Comparison of ENCODE assay signal across 24 cellular contexts in the genomic region with DNA sequence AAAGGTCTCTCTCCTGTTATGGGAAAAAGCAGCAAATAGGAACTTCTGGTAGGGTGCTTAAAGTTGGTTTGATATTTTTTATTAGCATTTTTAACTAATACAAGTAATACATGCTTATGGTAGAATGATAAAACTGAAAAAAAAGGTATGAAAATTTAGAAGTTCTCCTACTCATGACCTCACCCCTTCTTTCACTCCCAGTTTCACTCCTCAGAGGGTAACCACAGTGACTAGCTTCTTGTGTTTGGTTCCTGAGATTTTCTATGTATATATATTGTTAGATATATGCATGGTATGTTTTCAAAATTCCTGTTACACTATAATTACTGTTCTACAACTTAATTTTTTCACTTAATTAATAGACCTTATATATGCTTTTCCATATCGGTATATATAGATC.
DNase-seq lines count a peak whose midpoint lies in the region; ATAC-seq and FAIRE-seq lines count a peak whose summit lies in the region.
"Had no signal": no experiment of that assay in that cellular context is flagged by ENCODE, and none has a peak within 500 bp of the region (broad histone marks: within the 10 kb centered on the region; RNA-seq: fewer than 3 reads in every experiment).

No MANE protein-coding gene starts in this region.

- DNase-seq in posterior cingulate gyrus (no peak), SKM-1 treated with dmso at 0.1 percent for 144 hours (lab: John Stamatoyannopoulos, UW; ENCODE audit: unreplicated experiment) (no peak)
- DNase-seq: ACHN; Caco-2; CD4-positive, alpha-beta T cell; DMS 273 treated with DMSO at 0.1 percent for 48 hours; DMS79 treated with DMSO at 0.1 percent for 48 hours; IMR-90; NCI-H1694; NCI-H2081 treated with DMSO at 0.1 percent for 48 hours; NCI-H2171 treated with DMSO at 0.1 percent for 48 hours; NCI-H524 treated with DMSO at 0.1 percent for 48 hours; NCI-H82; Right ventricle myocardium superior; T1000 had no signal

- peak; percentile 79 for ATAC-seq in GM18867 (IDR thresholded peaks at IDR 0.05; ENCODE audit: unreplicated experiment)
- ATAC-seq in GM19463 (IDR thresholded peaks at IDR 0.05; ENCODE audit: unreplicated experiment): peak; percentile 56
- ATAC-seq in HG03159 (IDR thresholded peaks at IDR 0.05; ENCODE audit: unreplicated experiment): peak; percentile 61
- ATAC-seq in GM21717 (IDR thresholded peaks at IDR 0.05; ENCODE audit: unreplicated experiment): no peak
- ATAC-seq: HCT116 had no signal

- peak; percentile 80 for FAIRE-seq in colon (lab: Jason Lieb, UNC)
- FAIRE-seq: GM12891, GM18507, H1 had no signal

- intact Hi-C loops in posterior cingulate gyrus (cut with DNase I): no loop called here
